In genomic region chr5:153974131-153974812, GRCh38 we compare ENCODE assay signal across 8 cellular contexts.
DNase-seq lines count a peak whose midpoint lies in the region; ATAC-seq, FAIRE-seq and TF ChIP-seq lines count a peak whose summit lies in the region.

No MANE protein-coding gene starts in this region.

- H3K9me3 ChIP-seq in kidney (ENCODE audit: control insufficient read depth in 1 of 2, low read length in 2 of 2), result no peaks in the 10 kb centered on the region

- no peak overlapping the region for H3K4me3 ChIP-seq in bronchial epithelial cell (ENCODE audit: low read depth, low read length)
- H3K4me3 ChIP-seq in kidney (ENCODE audit: low read length in 2 of 2), result no peak overlapping the region

- H3K36me3 ChIP-seq in bronchial epithelial cell (ENCODE audit: control insufficient read depth, insufficient read depth, low read length) (no peaks in the 10 kb centered on the region), kidney (ENCODE audit: control insufficient read depth in 1 of 2, insufficient read depth in 2 of 2, low read length in 2 of 2) (no peaks in the 10 kb centered on the region)

- H3K9me3 Mint-ChIP-seq in CD14-positive monocyte (no peaks in the 10 kb centered on the region), type B pancreatic cell (no peaks in the 10 kb centered on the region)

- H3K4me1 Mint-ChIP-seq in CD14-positive monocyte (peaks cover 4% of the 10 kb centered on the region), type B pancreatic cell (ENCODE audit: unreplicated experiment) (peaks cover 4% of the 10 kb centered on the region)

- no peaks in the 10 kb centered on the region for H3K4me1 ChIP-seq in kidney (ENCODE audit: control insufficient read depth in 1 of 2, insufficient read depth in 1 of 2, low read depth in 1 of 2, low read length in 2 of 2)

- H3K27me3 ChIP-seq in bronchial epithelial cell (ENCODE audit: control insufficient read depth, insufficient read depth, low read length), result peaks cover 2% of the 10 kb centered on the region

- H3K9ac ChIP-seq in kidney (ENCODE audit: low read length in 2 of 2), result no peak overlapping the region

- intact Hi-C loops in CD14-positive monocyte (cut with micrococcal nuclease) (loop anchor here in 1 of 2 donors (10.0 kb wide), 1 partner anchor 431 kb away; no protein-coding TSS in a partner anchor), kidney (cut with DNase I) (no loop called here)

- peaks cover 3 to 5% (median 3%) of the 10 kb centered on the region in 3 donors for H3K27me3 Mint-ChIP-seq in CD14-positive monocyte (ENCODE audit: low read depth in 3 of 3)
- peaks cover 42% of the 10 kb centered on the region for H3K27me3 Mint-ChIP-seq in type B pancreatic cell

- peak; percentile 46 for ATAC-seq in HG03060 (IDR thresholded peaks at IDR 0.05; ENCODE audit: low read depth, unreplicated experiment)
- no peak for ATAC-seq in GM21528 (IDR thresholded peaks at IDR 0.05; ENCODE audit: low FRiP score, unreplicated experiment)

- no peak for DNase-seq in CD14-positive monocyte (ENCODE audit: low spot score)
- peak; percentile 14 for DNase-seq in NOMO-1 treated with DMSO at 0.1 percent for 48 hours (lab: John Stamatoyannopoulos, UW; ENCODE audit: unreplicated experiment)
- peak; percentile 38 for DNase-seq in bronchial epithelial cell (ENCODE audit: low read depth)
- DNase-seq in kidney, result no peak
- no peak for DNase-seq in type B pancreatic cell (ENCODE audit: extremely low spot score, unreplicated experiment)

- H3K36me3 Mint-ChIP-seq in CD14-positive monocyte, result no peaks in the 10 kb centered on the region
- no peaks in the 10 kb centered on the region for H3K36me3 Mint-ChIP-seq in type B pancreatic cell

- H3K4me3 Mint-ChIP-seq in CD14-positive monocyte, result no peak overlapping the region
- H3K4me3 Mint-ChIP-seq in type B pancreatic cell, result no peak overlapping the region

- H3K27ac ChIP-seq in kidney (ENCODE audit: low read depth in 2 of 2, low read length in 2 of 2), result no peak overlapping the region

- TF ChIP-seq CTCF in CD14-positive monocyte (IDR thresholded peaks at IDR 0.05) (peak; percentile 71), GM12873 (IDR thresholded peaks at IDR 0.05; ENCODE audit: insufficient read depth, low read depth, low read length, missing control alignments) (peak; percentile 74), bronchial epithelial cell (IDR thresholded peaks at IDR 0.05; ENCODE audit: insufficient read depth, low read length, severe bottlenecking) (peak; percentile 65), kidney (IDR thresholded peaks at IDR 0.05; ENCODE audit: borderline replicate concordance, extremely low read depth, insufficient read depth) (peak; percentile 65), type B pancreatic cell (conservative IDR thresholded peaks at IDR 0.05) (peak; percentile 85)

- H3K27ac Mint-ChIP-seq in CD14-positive monocyte (no peak overlapping the region), type B pancreatic cell (no peak overlapping the region)

- FAIRE-seq in bronchial epithelial cell (lab: Jason Lieb, UNC) (no peak), kidney (lab: Jason Lieb, UNC) (peak; percentile 11)

Comparison
In these comparisons a context has a peak if more than half of its experiments do, and no peak if none do; other contexts are left out.
1. DNase-seq: peak in NOMO-1 treated with DMSO at 0.1 percent for 48 hours (single experiment) and bronchial epithelial cell (single experiment); none in CD14-positive monocyte (single experiment), kidney (single experiment) and type B pancreatic cell (single experiment).
2. Peak in every context shown above with its lines, with median percentiles within 50 percentile points of each other: CTCF ChIP-seq.